1 cellular context compared by ENCODE assay signal in genomic region chr17:16363749-16364536, GRCh38.
TF ChIP-seq lines count a peak whose summit lies in the region.

No MANE protein-coding gene starts in this region.

TF ChIP-seq in SK-N-SH, 30 proteins besides CTCF, POLR2A, EP300 and RAD21:
- TF ChIP-seq USF2 (IDR thresholded peaks at IDR 0.05; ENCODE audit: borderline replicate concordance, low read depth, low read length) (no peak), YY1 (IDR thresholded peaks at IDR 0.05; ENCODE audit: low read depth) (no peak), SMC3 (IDR thresholded peaks at IDR 0.05; ENCODE audit: low read depth, low read length) (peak; percentile 60), RCOR1 (IDR thresholded peaks at IDR 0.05; ENCODE audit: low read length) (no peak), JUND (IDR thresholded peaks at IDR 0.05) (no peak), GATA2 (CRISPR knock-in tag; IDR thresholded peaks at IDR 0.05) (peak; percentile 14; the same call in 1 of the 2 replicates), TCF12 (IDR thresholded peaks at IDR 0.05) (no peak), RXRA (IDR thresholded peaks at IDR 0.05; ENCODE audit: borderline replicate concordance, low read depth) (no peak), POLR2AphosphoS5 (IDR thresholded peaks at IDR 0.05; ENCODE audit: low read depth, low read length) (no peak), NFIC (IDR thresholded peaks at IDR 0.05; ENCODE audit: borderline replicate concordance) (no peak), FOXM1 (IDR thresholded peaks at IDR 0.05; ENCODE audit: low read depth) (no peak), GABPA (IDR thresholded peaks at IDR 0.05; ENCODE audit: low read depth) (no peak), EZH2phosphoT487 (IDR thresholded peaks at IDR 0.05; ENCODE audit: borderline replicate concordance, low read depth) (no peak)
- TF ChIP-seq, protein P1, sequence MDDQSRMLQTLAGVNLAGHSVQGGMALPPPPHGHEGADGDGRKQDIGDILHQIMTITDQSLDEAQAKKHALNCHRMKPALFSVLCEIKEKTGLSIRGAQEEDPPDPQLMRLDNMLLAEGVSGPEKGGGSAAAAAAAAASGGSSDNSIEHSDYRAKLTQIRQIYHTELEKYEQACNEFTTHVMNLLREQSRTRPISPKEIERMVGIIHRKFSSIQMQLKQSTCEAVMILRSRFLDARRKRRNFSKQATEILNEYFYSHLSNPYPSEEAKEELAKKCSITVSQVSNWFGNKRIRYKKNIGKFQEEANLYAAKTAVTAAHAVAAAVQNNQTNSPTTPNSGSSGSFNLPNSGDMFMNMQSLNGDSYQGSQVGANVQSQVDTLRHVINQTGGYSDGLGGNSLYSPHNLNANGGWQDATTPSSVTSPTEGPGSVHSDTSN (IDR thresholded peaks at IDR 0.05): no peak
